In the genomic region with DNA sequence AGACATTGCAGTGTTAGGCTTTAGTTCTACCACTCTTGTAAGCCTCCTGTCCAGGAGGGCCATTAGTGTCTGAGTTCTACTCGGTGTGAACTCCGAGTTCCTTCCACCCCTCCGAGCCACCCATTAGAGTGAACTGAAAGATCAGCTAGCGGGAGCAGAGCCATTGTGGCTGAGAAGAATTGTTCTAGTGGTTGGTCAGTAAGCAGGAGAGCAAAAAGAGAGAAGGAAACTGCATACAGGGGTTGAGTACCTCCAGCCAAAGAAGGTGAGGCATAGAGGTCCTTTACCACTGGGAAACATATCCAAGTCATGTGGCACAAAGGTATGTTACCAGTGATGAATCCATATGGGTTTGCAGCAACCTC, we compare ENCODE assay signal across 1 cellular context.
A peak's percentile ranks its signal among the peaks of the same experiment; 100 is the strongest.
TF ChIP-seq lines count a peak whose summit lies in the region.

No MANE protein-coding gene starts in this region.

TF ChIP-seq in K562, 482 proteins besides CTCF, POLR2A, EP300 and RAD21 (continued from another document and continues in another):
- TF ChIP-seq, protein P1, sequence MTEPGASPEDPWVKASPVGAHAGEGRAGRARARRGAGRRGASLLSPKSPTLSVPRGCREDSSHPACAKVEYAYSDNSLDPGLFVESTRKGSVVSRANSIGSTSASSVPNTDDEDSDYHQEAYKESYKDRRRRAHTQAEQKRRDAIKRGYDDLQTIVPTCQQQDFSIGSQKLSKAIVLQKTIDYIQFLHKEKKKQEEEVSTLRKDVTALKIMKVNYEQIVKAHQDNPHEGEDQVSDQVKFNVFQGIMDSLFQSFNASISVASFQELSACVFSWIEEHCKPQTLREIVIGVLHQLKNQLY (CRISPR knock-in tag; conservative IDR thresholded peaks at IDR 0.05), result no peak
- TF ChIP-seq SP2 (IDR thresholded peaks at IDR 0.05; ENCODE audit: extremely low read depth, low read depth, low read length, poor library complexity, severe bottlenecking) (no peak), TEAD1 (CRISPR knock-in tag; IDR thresholded peaks at IDR 0.05) (no peak), DACH1 (IDR thresholded peaks at IDR 0.05; ENCODE audit: partially characterized antibody) (no peak), JUN (IDR thresholded peaks at IDR 0.05; ENCODE audit: borderline replicate concordance, low read depth, low read length) (no peak), JUN (CRISPR knock-in tag; IDR thresholded peaks at IDR 0.05; ENCODE audit: borderline replicate concordance) (no peak), CEBPG (CRISPR knock-in tag; IDR thresholded peaks at IDR 0.05) (no peak), CEBPG (tag; conservative IDR thresholded peaks at IDR 0.05 in 1 of 2, IDR thresholded peaks at IDR 0.05 in 1 of 2) (no peak), ZNF274 (IDR thresholded peaks at IDR 0.05; ENCODE audit: borderline replicate concordance, low read depth, low read length) (no peak), ZNF507 (tag; conservative IDR thresholded peaks at IDR 0.05) (no peak), DDX20 (tag; IDR thresholded peaks at IDR 0.05; ENCODE audit: low read depth) (0 out of 2 replicates have a peak, but pooled peaks have one; percentile 67), RBBP5 (IDR thresholded peaks at IDR 0.05; ENCODE audit: borderline replicate concordance, insufficient read depth, low read length, poor library complexity, severe bottlenecking) (no peak), TCF7 (IDR thresholded peaks at IDR 0.05; ENCODE audit: borderline replicate concordance) (no peak), PPARD (CRISPR knock-in tag; IDR thresholded peaks at IDR 0.05) (no peak), FOXJ3 (CRISPR knock-in tag; IDR thresholded peaks at IDR 0.05) (no peak), GATAD2A (IDR thresholded peaks at IDR 0.05) (no peak), KLF1 (tag; IDR thresholded peaks at IDR 0.05) (no peak), POLR2G (IDR thresholded peaks at IDR 0.05; ENCODE audit: low read depth, low read length) (no peak), RNF2 (IDR thresholded peaks at IDR 0.05) (no peak), GTF2A2 (tag; IDR thresholded peaks at IDR 0.05) (peak; percentile 48; the same call in 1 of the 2 replicates), C11orf30 (IDR thresholded peaks at IDR 0.05; ENCODE audit: low read depth) (no peak), CHD4 (IDR thresholded peaks at IDR 0.05; ENCODE audit: insufficient read depth, insufficient replicate concordance, low read depth, low read length, poor library complexity, severe bottlenecking) (no peak), FOXK1 (CRISPR knock-in tag; IDR thresholded peaks at IDR 0.05; ENCODE audit: borderline replicate concordance) (no peak), ELF1 (tag; IDR thresholded peaks at IDR 0.05) (0 out of 2 replicates have a peak, but pooled peaks have one; percentile 17), ETV1 (tag; conservative IDR thresholded peaks at IDR 0.05; ENCODE audit: low read depth) (peak; percentile 23; the same call in 1 of the 2 replicates), ZNF77 (CRISPR knock-in tag; IDR thresholded peaks at IDR 0.05) (no peak), MCM7 (IDR thresholded peaks at IDR 0.05) (no peak), ZNF311 (CRISPR knock-in tag; IDR thresholded peaks at IDR 0.05) (no peak), SRSF1 (IDR thresholded peaks at IDR 0.05; ENCODE audit: low read depth, low read length) (no peak), ATF1 (CRISPR knock-in tag; IDR thresholded peaks at IDR 0.05) (no peak), ATF1 (tag; IDR thresholded peaks at IDR 0.05) (no peak), RUNX1 (IDR thresholded peaks at IDR 0.05; ENCODE audit: low read depth) (no peak), ZBTB7A (IDR thresholded peaks at IDR 0.05; ENCODE audit: borderline replicate concordance, control insufficient read depth, low read depth, low read length) (no peak), PTTG1 (tag; IDR thresholded peaks at IDR 0.05; ENCODE audit: low read depth) (peak; percentile 72), XRCC5 (IDR thresholded peaks at IDR 0.05; ENCODE audit: low read depth, low read length) (no peak), KDM2B (CRISPR knock-in tag; IDR thresholded peaks at IDR 0.05) (no peak), TFAM (CRISPR knock-in tag; conservative IDR thresholded peaks at IDR 0.05) (no peak), NEUROD1 (IDR thresholded peaks at IDR 0.05; ENCODE audit: borderline replicate concordance, low read depth, low read length, partially characterized antibody) (no peak), RBM15 (IDR thresholded peaks at IDR 0.05; ENCODE audit: insufficient read depth, low read length) (no peak)
- TF ChIP-seq, protein P2, sequence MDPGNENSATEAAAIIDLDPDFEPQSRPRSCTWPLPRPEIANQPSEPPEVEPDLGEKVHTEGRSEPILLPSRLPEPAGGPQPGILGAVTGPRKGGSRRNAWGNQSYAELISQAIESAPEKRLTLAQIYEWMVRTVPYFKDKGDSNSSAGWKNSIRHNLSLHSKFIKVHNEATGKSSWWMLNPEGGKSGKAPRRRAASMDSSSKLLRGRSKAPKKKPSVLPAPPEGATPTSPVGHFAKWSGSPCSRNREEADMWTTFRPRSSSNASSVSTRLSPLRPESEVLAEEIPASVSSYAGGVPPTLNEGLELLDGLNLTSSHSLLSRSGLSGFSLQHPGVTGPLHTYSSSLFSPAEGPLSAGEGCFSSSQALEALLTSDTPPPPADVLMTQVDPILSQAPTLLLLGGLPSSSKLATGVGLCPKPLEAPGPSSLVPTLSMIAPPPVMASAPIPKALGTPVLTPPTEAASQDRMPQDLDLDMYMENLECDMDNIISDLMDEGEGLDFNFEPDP (CRISPR knock-in tag; IDR thresholded peaks at IDR 0.05), result no peak
- TF ChIP-seq, protein P3, sequence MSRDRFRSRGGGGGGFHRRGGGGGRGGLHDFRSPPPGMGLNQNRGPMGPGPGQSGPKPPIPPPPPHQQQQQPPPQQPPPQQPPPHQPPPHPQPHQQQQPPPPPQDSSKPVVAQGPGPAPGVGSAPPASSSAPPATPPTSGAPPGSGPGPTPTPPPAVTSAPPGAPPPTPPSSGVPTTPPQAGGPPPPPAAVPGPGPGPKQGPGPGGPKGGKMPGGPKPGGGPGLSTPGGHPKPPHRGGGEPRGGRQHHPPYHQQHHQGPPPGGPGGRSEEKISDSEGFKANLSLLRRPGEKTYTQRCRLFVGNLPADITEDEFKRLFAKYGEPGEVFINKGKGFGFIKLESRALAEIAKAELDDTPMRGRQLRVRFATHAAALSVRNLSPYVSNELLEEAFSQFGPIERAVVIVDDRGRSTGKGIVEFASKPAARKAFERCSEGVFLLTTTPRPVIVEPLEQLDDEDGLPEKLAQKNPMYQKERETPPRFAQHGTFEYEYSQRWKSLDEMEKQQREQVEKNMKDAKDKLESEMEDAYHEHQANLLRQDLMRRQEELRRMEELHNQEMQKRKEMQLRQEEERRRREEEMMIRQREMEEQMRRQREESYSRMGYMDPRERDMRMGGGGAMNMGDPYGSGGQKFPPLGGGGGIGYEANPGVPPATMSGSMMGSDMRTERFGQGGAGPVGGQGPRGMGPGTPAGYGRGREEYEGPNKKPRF (IDR thresholded peaks at IDR 0.05; ENCODE audit: low read depth, low read length), result no peak
- TF ChIP-seq, protein P4, sequence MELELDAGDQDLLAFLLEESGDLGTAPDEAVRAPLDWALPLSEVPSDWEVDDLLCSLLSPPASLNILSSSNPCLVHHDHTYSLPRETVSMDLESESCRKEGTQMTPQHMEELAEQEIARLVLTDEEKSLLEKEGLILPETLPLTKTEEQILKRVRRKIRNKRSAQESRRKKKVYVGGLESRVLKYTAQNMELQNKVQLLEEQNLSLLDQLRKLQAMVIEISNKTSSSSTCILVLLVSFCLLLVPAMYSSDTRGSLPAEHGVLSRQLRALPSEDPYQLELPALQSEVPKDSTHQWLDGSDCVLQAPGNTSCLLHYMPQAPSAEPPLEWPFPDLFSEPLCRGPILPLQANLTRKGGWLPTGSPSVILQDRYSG (tag; conservative IDR thresholded peaks at IDR 0.05; ENCODE audit: low read depth), result peak; percentile 88
- TF ChIP-seq, protein P5, sequence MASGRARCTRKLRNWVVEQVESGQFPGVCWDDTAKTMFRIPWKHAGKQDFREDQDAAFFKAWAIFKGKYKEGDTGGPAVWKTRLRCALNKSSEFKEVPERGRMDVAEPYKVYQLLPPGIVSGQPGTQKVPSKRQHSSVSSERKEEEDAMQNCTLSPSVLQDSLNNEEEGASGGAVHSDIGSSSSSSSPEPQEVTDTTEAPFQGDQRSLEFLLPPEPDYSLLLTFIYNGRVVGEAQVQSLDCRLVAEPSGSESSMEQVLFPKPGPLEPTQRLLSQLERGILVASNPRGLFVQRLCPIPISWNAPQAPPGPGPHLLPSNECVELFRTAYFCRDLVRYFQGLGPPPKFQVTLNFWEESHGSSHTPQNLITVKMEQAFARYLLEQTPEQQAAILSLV (tag; IDR thresholded peaks at IDR 0.05), result peak; percentile 14; the same call in 1 of the 2 replicates
- TF ChIP-seq, protein P6, sequence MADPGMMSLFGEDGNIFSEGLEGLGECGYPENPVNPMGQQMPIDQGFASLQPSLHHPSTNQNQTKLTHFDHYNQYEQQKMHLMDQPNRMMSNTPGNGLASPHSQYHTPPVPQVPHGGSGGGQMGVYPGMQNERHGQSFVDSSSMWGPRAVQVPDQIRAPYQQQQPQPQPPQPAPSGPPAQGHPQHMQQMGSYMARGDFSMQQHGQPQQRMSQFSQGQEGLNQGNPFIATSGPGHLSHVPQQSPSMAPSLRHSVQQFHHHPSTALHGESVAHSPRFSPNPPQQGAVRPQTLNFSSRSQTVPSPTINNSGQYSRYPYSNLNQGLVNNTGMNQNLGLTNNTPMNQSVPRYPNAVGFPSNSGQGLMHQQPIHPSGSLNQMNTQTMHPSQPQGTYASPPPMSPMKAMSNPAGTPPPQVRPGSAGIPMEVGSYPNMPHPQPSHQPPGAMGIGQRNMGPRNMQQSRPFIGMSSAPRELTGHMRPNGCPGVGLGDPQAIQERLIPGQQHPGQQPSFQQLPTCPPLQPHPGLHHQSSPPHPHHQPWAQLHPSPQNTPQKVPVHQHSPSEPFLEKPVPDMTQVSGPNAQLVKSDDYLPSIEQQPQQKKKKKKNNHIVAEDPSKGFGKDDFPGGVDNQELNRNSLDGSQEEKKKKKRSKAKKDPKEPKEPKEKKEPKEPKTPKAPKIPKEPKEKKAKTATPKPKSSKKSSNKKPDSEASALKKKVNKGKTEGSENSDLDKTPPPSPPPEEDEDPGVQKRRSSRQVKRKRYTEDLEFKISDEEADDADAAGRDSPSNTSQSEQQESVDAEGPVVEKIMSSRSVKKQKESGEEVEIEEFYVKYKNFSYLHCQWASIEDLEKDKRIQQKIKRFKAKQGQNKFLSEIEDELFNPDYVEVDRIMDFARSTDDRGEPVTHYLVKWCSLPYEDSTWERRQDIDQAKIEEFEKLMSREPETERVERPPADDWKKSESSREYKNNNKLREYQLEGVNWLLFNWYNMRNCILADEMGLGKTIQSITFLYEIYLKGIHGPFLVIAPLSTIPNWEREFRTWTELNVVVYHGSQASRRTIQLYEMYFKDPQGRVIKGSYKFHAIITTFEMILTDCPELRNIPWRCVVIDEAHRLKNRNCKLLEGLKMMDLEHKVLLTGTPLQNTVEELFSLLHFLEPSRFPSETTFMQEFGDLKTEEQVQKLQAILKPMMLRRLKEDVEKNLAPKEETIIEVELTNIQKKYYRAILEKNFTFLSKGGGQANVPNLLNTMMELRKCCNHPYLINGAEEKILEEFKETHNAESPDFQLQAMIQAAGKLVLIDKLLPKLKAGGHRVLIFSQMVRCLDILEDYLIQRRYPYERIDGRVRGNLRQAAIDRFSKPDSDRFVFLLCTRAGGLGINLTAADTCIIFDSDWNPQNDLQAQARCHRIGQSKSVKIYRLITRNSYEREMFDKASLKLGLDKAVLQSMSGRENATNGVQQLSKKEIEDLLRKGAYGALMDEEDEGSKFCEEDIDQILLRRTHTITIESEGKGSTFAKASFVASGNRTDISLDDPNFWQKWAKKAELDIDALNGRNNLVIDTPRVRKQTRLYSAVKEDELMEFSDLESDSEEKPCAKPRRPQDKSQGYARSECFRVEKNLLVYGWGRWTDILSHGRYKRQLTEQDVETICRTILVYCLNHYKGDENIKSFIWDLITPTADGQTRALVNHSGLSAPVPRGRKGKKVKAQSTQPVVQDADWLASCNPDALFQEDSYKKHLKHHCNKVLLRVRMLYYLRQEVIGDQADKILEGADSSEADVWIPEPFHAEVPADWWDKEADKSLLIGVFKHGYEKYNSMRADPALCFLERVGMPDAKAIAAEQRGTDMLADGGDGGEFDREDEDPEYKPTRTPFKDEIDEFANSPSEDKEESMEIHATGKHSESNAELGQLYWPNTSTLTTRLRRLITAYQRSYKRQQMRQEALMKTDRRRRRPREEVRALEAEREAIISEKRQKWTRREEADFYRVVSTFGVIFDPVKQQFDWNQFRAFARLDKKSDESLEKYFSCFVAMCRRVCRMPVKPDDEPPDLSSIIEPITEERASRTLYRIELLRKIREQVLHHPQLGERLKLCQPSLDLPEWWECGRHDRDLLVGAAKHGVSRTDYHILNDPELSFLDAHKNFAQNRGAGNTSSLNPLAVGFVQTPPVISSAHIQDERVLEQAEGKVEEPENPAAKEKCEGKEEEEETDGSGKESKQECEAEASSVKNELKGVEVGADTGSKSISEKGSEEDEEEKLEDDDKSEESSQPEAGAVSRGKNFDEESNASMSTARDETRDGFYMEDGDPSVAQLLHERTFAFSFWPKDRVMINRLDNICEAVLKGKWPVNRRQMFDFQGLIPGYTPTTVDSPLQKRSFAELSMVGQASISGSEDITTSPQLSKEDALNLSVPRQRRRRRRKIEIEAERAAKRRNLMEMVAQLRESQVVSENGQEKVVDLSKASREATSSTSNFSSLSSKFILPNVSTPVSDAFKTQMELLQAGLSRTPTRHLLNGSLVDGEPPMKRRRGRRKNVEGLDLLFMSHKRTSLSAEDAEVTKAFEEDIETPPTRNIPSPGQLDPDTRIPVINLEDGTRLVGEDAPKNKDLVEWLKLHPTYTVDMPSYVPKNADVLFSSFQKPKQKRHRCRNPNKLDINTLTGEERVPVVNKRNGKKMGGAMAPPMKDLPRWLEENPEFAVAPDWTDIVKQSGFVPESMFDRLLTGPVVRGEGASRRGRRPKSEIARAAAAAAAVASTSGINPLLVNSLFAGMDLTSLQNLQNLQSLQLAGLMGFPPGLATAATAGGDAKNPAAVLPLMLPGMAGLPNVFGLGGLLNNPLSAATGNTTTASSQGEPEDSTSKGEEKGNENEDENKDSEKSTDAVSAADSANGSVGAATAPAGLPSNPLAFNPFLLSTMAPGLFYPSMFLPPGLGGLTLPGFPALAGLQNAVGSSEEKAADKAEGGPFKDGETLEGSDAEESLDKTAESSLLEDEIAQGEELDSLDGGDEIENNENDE (IDR thresholded peaks at IDR 0.05; ENCODE audit: low read depth, low read length), result no peak
- TF ChIP-seq, protein P7, sequence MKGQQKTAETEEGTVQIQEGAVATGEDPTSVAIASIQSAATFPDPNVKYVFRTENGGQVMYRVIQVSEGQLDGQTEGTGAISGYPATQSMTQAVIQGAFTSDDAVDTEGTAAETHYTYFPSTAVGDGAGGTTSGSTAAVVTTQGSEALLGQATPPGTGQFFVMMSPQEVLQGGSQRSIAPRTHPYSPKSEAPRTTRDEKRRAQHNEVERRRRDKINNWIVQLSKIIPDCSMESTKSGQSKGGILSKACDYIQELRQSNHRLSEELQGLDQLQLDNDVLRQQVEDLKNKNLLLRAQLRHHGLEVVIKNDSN (CRISPR knock-in tag; IDR thresholded peaks at IDR 0.05), result no peak
- TF ChIP-seq, protein P8, sequence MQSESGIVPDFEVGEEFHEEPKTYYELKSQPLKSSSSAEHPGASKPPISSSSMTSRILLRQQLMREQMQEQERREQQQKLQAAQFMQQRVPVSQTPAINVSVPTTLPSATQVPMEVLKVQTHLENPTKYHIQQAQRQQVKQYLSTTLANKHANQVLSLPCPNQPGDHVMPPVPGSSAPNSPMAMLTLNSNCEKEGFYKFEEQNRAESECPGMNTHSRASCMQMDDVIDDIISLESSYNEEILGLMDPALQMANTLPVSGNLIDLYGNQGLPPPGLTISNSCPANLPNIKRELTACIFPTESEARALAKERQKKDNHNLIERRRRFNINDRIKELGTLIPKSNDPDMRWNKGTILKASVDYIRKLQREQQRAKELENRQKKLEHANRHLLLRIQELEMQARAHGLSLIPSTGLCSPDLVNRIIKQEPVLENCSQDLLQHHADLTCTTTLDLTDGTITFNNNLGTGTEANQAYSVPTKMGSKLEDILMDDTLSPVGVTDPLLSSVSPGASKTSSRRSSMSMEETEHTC (IDR thresholded peaks at IDR 0.05), result no peak
